Comparison of ENCODE assay signal across 29 cellular contexts in genomic region chr2:125644257-125644656, GRCh38.
"Had no signal": no experiment of that assay in that cellular context is flagged by ENCODE, and none has a peak within 500 bp of the region (broad histone marks: within the 10 kb centered on the region; RNA-seq: fewer than 3 reads in every experiment).

No MANE protein-coding gene starts in this region.

- H3K4me3 Mint-ChIP-seq: activated CD4-positive, alpha-beta memory T cell treated with anti-CD3 and anti-CD28 coated beads, Interleukin-2, amount 10 ng/mL, durations not matched to agents 7 days and 5 days; activated naive CD4-positive, alpha-beta T cell treated with anti-CD3 and anti-CD28 coated beads for 36 hours; activated naive CD8-positive, alpha-beta T cell; activated T-helper 17 cell treated with anti-CD3 and anti-CD28 coated beads, Interleukin-2, amount 50 U/mL, for 72 hours; brain; central memory CD8-positive, alpha-beta T cell; T-cell had no signal

- H3K27me3 Mint-ChIP-seq: activated CD4-positive, alpha-beta memory T cell treated with anti-CD3 and anti-CD28 coated beads, Interleukin-2, amount 10 ng/mL, durations not matched to agents 7 days and 5 days; activated T-helper 17 cell treated with anti-CD3 and anti-CD28 coated beads, Interleukin-2, amount 50 U/mL, for 72 hours; central memory CD8-positive, alpha-beta T cell; T-cell had no signal

- H3K36me3 Mint-ChIP-seq: activated naive CD8-positive, alpha-beta T cell; brain; T-cell had no signal

- H3K27ac ChIP-seq: SK-N-MC, VCaP had no signal

- ATAC-seq: activated T-helper 17 cell treated with anti-CD3 and anti-CD28 coated beads, Interleukin-2, amount 50 U/mL, for 72 hours; K562; Panc1; Right ventricle myocardium inferior; T-cell had no signal

- H3K9me3 Mint-ChIP-seq: activated CD4-positive, alpha-beta memory T cell treated with anti-CD3 and anti-CD28 coated beads, Interleukin-2, amount 10 ng/mL, durations not matched to agents 7 days and 5 days; activated naive CD4-positive, alpha-beta T cell treated with anti-CD3 and anti-CD28 coated beads for 36 hours; activated T-helper 17 cell treated with anti-CD3 and anti-CD28 coated beads, Interleukin-2, amount 50 U/mL, for 72 hours; central memory CD8-positive, alpha-beta T cell had no signal

- H3K27ac Mint-ChIP-seq: activated CD4-positive, alpha-beta memory T cell treated with anti-CD3 and anti-CD28 coated beads, Interleukin-2, amount 10 ng/mL, durations not matched to agents 7 days and 5 days; activated naive CD4-positive, alpha-beta T cell treated with anti-CD3 and anti-CD28 coated beads for 36 hours; activated naive CD8-positive, alpha-beta T cell; activated T-helper 17 cell treated with anti-CD3 and anti-CD28 coated beads, Interleukin-2, amount 50 U/mL, for 72 hours; brain; T-cell had no signal

- H3K4me1 Mint-ChIP-seq: activated CD4-positive, alpha-beta memory T cell treated with anti-CD3 and anti-CD28 coated beads, Interleukin-2, amount 10 ng/mL, durations not matched to agents 7 days and 5 days; activated T-helper 17 cell treated with anti-CD3 and anti-CD28 coated beads, Interleukin-2, amount 50 U/mL, for 72 hours; central memory CD8-positive, alpha-beta T cell; T-cell had no signal

- H3K4me3 ChIP-seq: K562, SK-N-MC had no signal

- DNase-seq: activated CD4-positive, alpha-beta memory T cell treated with anti-CD3 and anti-CD28 coated beads, Interleukin-2, amount 10 ng/mL, durations not matched to agents 7 days and 5 days; activated CD4-positive, alpha-beta T cell treated with anti-CD3 and anti-CD28 coated beads, Interleukin-2, amount 50 U/mL, for 1 hour; activated CD4-positive, CD25-positive, alpha-beta regulatory T cell; activated gamma-delta T cell; activated naive CD4-positive, alpha-beta T cell treated with anti-CD3 and anti-CD28 coated beads for 36 hours; activated T-cell treated with anti-CD3 and anti-CD28 coated beads for 4 hours; activated T-cell treated with anti-CD3 and anti-CD28 coated beads, Interleukin-2, amount 50 U/mL, for 48 hours; amygdala; Karpas-422; MM.1S; NCI-H146; NCI-H187 treated with DMSO at 0.1 percent for 48 hours; NCI-H2081 treated with DMSO at 0.1 percent for 48 hours; NCI-H446 treated with DMSO at 0.1 percent for 48 hours; NCI-H524 treated with DMSO at 0.1 percent for 48 hours; OCI-M1; RPMI8226; T-cell; T-helper 2 cell; T1000 had no signal
